ENCODE assay signal across 9 cellular contexts in genomic region chr4:169008478-169008877, GRCh38. TPM values are rescaled to one million over a fixed set of nuclear protein-coding genes. Genes with fewer than 3 reads are reported as not detected.
DNase-seq lines count a peak whose midpoint lies in the region; ATAC-seq and TF ChIP-seq lines count a peak whose summit lies in the region.
"Had no signal": no experiment of that assay in that cellular context is flagged by ENCODE, and none has a peak within 500 bp of the region (broad histone marks: within the 10 kb centered on the region; RNA-seq: fewer than 3 reads in every experiment).

No MANE protein-coding gene starts in this region.

- H3K9me3 Mint-ChIP-seq in activated CD8-positive, alpha-beta memory T cell treated with anti-CD3 and anti-CD28 coated beads, Interleukin-2, amount 10 ng/mL, durations not matched to agents 7 days and 5 days (ENCODE audit: low read depth): no peaks in the 10 kb centered on the region
- H3K9me3 Mint-ChIP-seq in activated B cell treated with CpG ODN at 0.5 μM for 24 hours: no peaks in the 10 kb centered on the region
- no peaks in the 10 kb centered on the region for H3K9me3 Mint-ChIP-seq in stimulated activated naive B cell treated with anti-CD40 and anti-IgM and Interleukin-4, amounts not matched to agents 10 μg/mL and 1 μg/mL and 100 μg/mL, for 72 hours

- no peak for TF ChIP-seq CTCF in activated B cell treated with CpG ODN at 0.5 μM for 24 hours (IDR thresholded peaks at IDR 0.05)
- no peak for TF ChIP-seq CTCF in hepatocyte (IDR thresholded peaks at IDR 0.05; ENCODE audit: poor library complexity)

- H3K4me2 ChIP-seq in hepatocyte: peak overlapping the region; percentile 90

- H3K27ac ChIP-seq in hepatocyte: no peak overlapping the region

- peaks cover 31% of the 10 kb centered on the region for H3K4me1 ChIP-seq in hepatocyte (ENCODE audit: insufficient read depth)

- WGBS in hepatocyte (ENCODE audit: low lambda C conversion rate, missing lambda C conversion rate): 64% methylated on average over 4 of the region's 4 CpGs

- peak overlapping the region; percentile 85 for H3K27ac Mint-ChIP-seq in activated CD8-positive, alpha-beta memory T cell treated with anti-CD3 and anti-CD28 coated beads, Interleukin-2, amount 10 ng/mL, durations not matched to agents 7 days and 5 days
- peak overlapping the region; percentile 93 for H3K27ac Mint-ChIP-seq in activated B cell treated with CpG ODN at 0.5 μM for 24 hours
- peak overlapping the region; percentile 98 for H3K27ac Mint-ChIP-seq in stimulated activated naive B cell treated with anti-CD40 and anti-IgM and Interleukin-4, amounts not matched to agents 10 μg/mL and 1 μg/mL and 100 μg/mL, for 72 hours

- peaks cover 35% of the 10 kb centered on the region for H3K79me2 ChIP-seq in hepatocyte

- peaks cover 22% of the 10 kb centered on the region for H3K4me1 Mint-ChIP-seq in activated CD8-positive, alpha-beta memory T cell treated with anti-CD3 and anti-CD28 coated beads, Interleukin-2, amount 10 ng/mL, durations not matched to agents 7 days and 5 days
- H3K4me1 Mint-ChIP-seq in activated B cell treated with CpG ODN at 0.5 μM for 24 hours: peaks cover 38% of the 10 kb centered on the region
- H3K4me1 Mint-ChIP-seq in stimulated activated naive B cell treated with anti-CD40 and anti-IgM and Interleukin-4, amounts not matched to agents 10 μg/mL and 1 μg/mL and 100 μg/mL, for 72 hours: peaks cover 15 to 24% of the 10 kb centered on the region in 2 donors

- peaks cover 12% of the 10 kb centered on the region for H3K36me3 Mint-ChIP-seq in activated CD8-positive, alpha-beta memory T cell treated with anti-CD3 and anti-CD28 coated beads, Interleukin-2, amount 10 ng/mL, durations not matched to agents 7 days and 5 days
- peaks cover 35% of the 10 kb centered on the region for H3K36me3 Mint-ChIP-seq in activated B cell treated with CpG ODN at 0.5 μM for 24 hours (ENCODE audit: low read depth)
- peaks cover 5 to 13% of the 10 kb centered on the region in 2 donors for H3K36me3 Mint-ChIP-seq in stimulated activated naive B cell treated with anti-CD40 and anti-IgM and Interleukin-4, amounts not matched to agents 10 μg/mL and 1 μg/mL and 100 μg/mL, for 72 hours

- ATAC-seq in activated CD8-positive, alpha-beta memory T cell treated with anti-CD3 and anti-CD28 coated beads, Interleukin-2, amount 10 ng/mL, durations not matched to agents 7 days and 5 days: no peak
- no peak for ATAC-seq in activated B cell treated with CpG ODN at 0.5 μM for 24 hours (ENCODE audit: low read depth)
- no peak for ATAC-seq in stimulated activated naive B cell treated with anti-CD40 and anti-IgM and Interleukin-4, amounts not matched to agents 10 μg/mL and 1 μg/mL and 100 μg/mL, for 72 hours (replicated peaks)

- CTCF ChIA-PET in activated CD8-positive, alpha-beta memory T cell treated with anti-CD3 and anti-CD28 coated beads, Interleukin-2, amount 10 ng/mL, durations not matched to agents 7 days and 5 days (lab: Charles Lee): interaction anchor here (0.6 to 0.8 kb wide), 2 partner anchors 9 to 844 kb away, joined by 3 read pairs; no protein-coding TSS in a partner anchor
- CTCF ChIA-PET in activated B cell treated with CpG ODN at 0.5 μM for 24 hours (lab: Charles Lee): no interaction called here

- H3K9me2 ChIP-seq in hepatocyte (replicated peaks; ENCODE audit: insufficient read depth): no peaks in the 10 kb centered on the region

- H4K20me1 ChIP-seq in hepatocyte (ENCODE audit: insufficient read depth, poor library complexity, severe bottlenecking): no peaks in the 10 kb centered on the region

- no peak overlapping the region for H2AFZ ChIP-seq in hepatocyte

- POLR2A ChIA-PET in activated B cell treated with CpG ODN at 0.5 μM for 24 hours (lab: Charles Lee): interaction anchor here (1.1 kb wide), 1 partner anchor 202 kb away, joined by 5 read pairs; no protein-coding TSS in a partner anchor

- no peaks in the 10 kb centered on the region for H3K36me3 ChIP-seq in hepatocyte (replicated peaks; ENCODE audit: insufficient read depth, low read depth)

- H3K4me3 Mint-ChIP-seq in activated CD8-positive, alpha-beta memory T cell treated with anti-CD3 and anti-CD28 coated beads, Interleukin-2, amount 10 ng/mL, durations not matched to agents 7 days and 5 days: peak overlapping the region; percentile 84
- peak overlapping the region; percentile 92 for H3K4me3 Mint-ChIP-seq in activated B cell treated with CpG ODN at 0.5 μM for 24 hours
- peak overlapping the region; percentile 95 to 98 for H3K4me3 Mint-ChIP-seq in stimulated activated naive B cell treated with anti-CD40 and anti-IgM and Interleukin-4, amounts not matched to agents 10 μg/mL and 1 μg/mL and 100 μg/mL, for 72 hours

- H3K27me3 ChIP-seq in hepatocyte: no peaks in the 10 kb centered on the region

- H3K4me3 ChIP-seq in hepatocyte: no peak overlapping the region

- intact Hi-C loops in activated B cell treated with CpG ODN at 0.5 μM for 24 hours (cut with micrococcal nuclease): loop anchor here (5.0 kb wide), 1 partner anchor 304 kb away; no protein-coding TSS in a partner anchor

- no peaks in the 10 kb centered on the region for H3K9me3 ChIP-seq in hepatocyte (ENCODE audit: low read depth)

- no peak for DNase-seq in activated CD8-positive, alpha-beta memory T cell treated with anti-CD3 and anti-CD28 coated beads, Interleukin-2, amount 10 ng/mL, durations not matched to agents 7 days and 5 days
- DNase-seq in activated CD8-positive, alpha-beta memory T cell treated with anti-CD3 and anti-CD28 coated beads for 24 hours: no peak
- DNase-seq in activated B cell treated with CpG ODN at 0.5 μM for 24 hours (no peak), hepatocyte (ENCODE audit: low spot score) (no peak), NCI-H524 (lab: John Stamatoyannopoulos, UW) (no peak), dedifferentiated amniotic fluid mesenchymal stem cell (ENCODE audit: extremely low spot score) (no peak), SK-N-DZ (ENCODE audit: low spot score) (no peak)
- DNase-seq in stimulated activated naive B cell treated with anti-CD40 and anti-IgM and Interleukin-4, amounts not matched to agents 10 μg/mL and 1 μg/mL and 100 μg/mL, for 72 hours: no peak
- DNase-seq: NCI-H510A had no signal

- H3K27me3 Mint-ChIP-seq in activated CD8-positive, alpha-beta memory T cell treated with anti-CD3 and anti-CD28 coated beads, Interleukin-2, amount 10 ng/mL, durations not matched to agents 7 days and 5 days: no peaks in the 10 kb centered on the region
- no peaks in the 10 kb centered on the region for H3K27me3 Mint-ChIP-seq in activated B cell treated with CpG ODN at 0.5 μM for 24 hours
- H3K27me3 Mint-ChIP-seq in stimulated activated naive B cell treated with anti-CD40 and anti-IgM and Interleukin-4, amounts not matched to agents 10 μg/mL and 1 μg/mL and 100 μg/mL, for 72 hours: no peaks in the 10 kb centered on the region

RNA-seq across cellular contexts. Expression of gene CBR4, which starts 1.6 kb away (rescaled TPM):
- 10 to 100 TPM; 16.0 to 17.8 TPM for total RNA-seq in activated CD8-positive, alpha-beta memory T cell treated with anti-CD3 and anti-CD28 coated beads, Interleukin-2, amount 10 ng/mL, durations not matched to agents 7 days and 5 days
- total RNA-seq in activated B cell treated with CpG ODN at 0.5 μM for 24 hours: 25.7 and 25.8 TPM in 2 replicates
- 24.1 and 26.9 TPM in 2 replicates for total RNA-seq in hepatocyte
- 18.5 and 21.2 TPM in 2 replicates for polyA plus RNA-seq in hepatocyte
- polyA plus RNA-seq in SK-N-DZ (2014; cell fraction: cytosol; rRNA removed): 24.5 and 29.0 TPM in 2 replicates
- polyA plus RNA-seq in SK-N-DZ (2014; cell fraction: nucleus; rRNA removed): 49.4 and 55.4 TPM in 2 replicates
